ENCODE assay signal across 1 cellular context in genomic region chr17:4556996-4557395, GRCh38.
TF ChIP-seq lines count a peak whose summit lies in the region.

No MANE protein-coding gene starts in this region.

TF ChIP-seq in H1, 55 proteins besides CTCF, POLR2A, EP300 and RAD21:
- no peak for TF ChIP-seq KDM4A (IDR thresholded peaks at IDR 0.05; ENCODE audit: low read depth, low read length, severe bottlenecking)
- TF ChIP-seq RFX5 (IDR thresholded peaks at IDR 0.05; ENCODE audit: borderline replicate concordance, low read depth, low read length): no peak
- no peak for TF ChIP-seq ASH2L (IDR thresholded peaks at IDR 0.05; ENCODE audit: low read length)
- TF ChIP-seq GABPA (IDR thresholded peaks at IDR 0.05; ENCODE audit: borderline replicate concordance, insufficient read depth, low read length): no peak
- no peak for TF ChIP-seq POU5F1 (IDR thresholded peaks at IDR 0.05; ENCODE audit: low read depth, low read length)
- TF ChIP-seq HDAC2 (IDR thresholded peaks at IDR 0.05; ENCODE audit: borderline replicate concordance in 1 of 2, low read depth in 2 of 2, low read length in 2 of 2): no peak
